In genomic region chr1:51247499-51247898, GRCh38 we compare ENCODE assay signal across 25 cellular contexts.
"Had no signal": no experiment of that assay in that cellular context is flagged by ENCODE, and none has a peak within 500 bp of the region (broad histone marks: within the 10 kb centered on the region; RNA-seq: fewer than 3 reads in every experiment).

No MANE protein-coding gene starts in this region.

- H3K9me3 ChIP-seq: gastrocnemius medialis, pancreas, spleen, thoracic aorta, upper lobe of left lung, vagina had no signal

- H3K27ac ChIP-seq: brain microvascular endothelial cell, gastrocnemius medialis, pancreas, spleen, thoracic aorta, upper lobe of left lung, vagina had no signal

- H3K4me3 ChIP-seq: gastrocnemius medialis, pancreas, spleen, thoracic aorta, upper lobe of left lung, vagina had no signal

- H3K36me3 ChIP-seq: brain microvascular endothelial cell, gastrocnemius medialis, pancreas, thoracic aorta, upper lobe of left lung, vagina had no signal

- DNase-seq: activated B cell treated with CpG ODN at 0.5 μM for 24 hours; activated CD4-positive, alpha-beta T cell treated with anti-CD3 and anti-CD28 coated beads for 36 hours; activated effector memory CD4-positive, alpha-beta T cell treated with anti-CD3 and anti-CD28 coated beads, Interleukin-2, amount 50 U/mL, for 16 hours; activated naive CD4-positive, alpha-beta T cell treated with anti-CD3 and anti-CD28 coated beads, Interleukin-2, amount 10 ng/mL, durations not matched to agents 7 days and 5 days; activated naive CD8-positive, alpha-beta T cell treated with anti-CD3 and anti-CD28 coated beads, Interleukin-2, amount 10 ng/mL, durations not matched to agents 7 days and 5 days; activated T-cell treated with anti-CD3 and anti-CD28 coated beads for 4 hours; brain microvascular endothelial cell; cortex of kidney; effector memory CD8-positive, alpha-beta T cell; erythroblast; gastrocnemius medialis; glutamatergic neuron; islet precursor cell; left ventricle myocardium superior; naive thymus-derived CD4-positive, alpha-beta T cell; pancreas; spleen; stimulated activated naive CD4-positive, alpha-beta T cell treated with Interleukin-2 at 50 U/mL for 16 hours had no signal

- H3K27me3 ChIP-seq: brain microvascular endothelial cell, gastrocnemius medialis, pancreas, spleen, upper lobe of left lung, vagina had no signal

- ATAC-seq: effector memory CD8-positive, alpha-beta T cell; gastrocnemius medialis; left ventricle myocardium superior; naive thymus-derived CD4-positive, alpha-beta T cell; right cardiac atrium had no signal

- H3K4me3 Mint-ChIP-seq: activated B cell treated with CpG ODN at 0.5 μM for 24 hours; activated CD4-positive, alpha-beta T cell treated with anti-CD3 and anti-CD28 coated beads for 36 hours; activated naive CD4-positive, alpha-beta T cell treated with anti-CD3 and anti-CD28 coated beads, Interleukin-2, amount 10 ng/mL, durations not matched to agents 7 days and 5 days; activated naive CD8-positive, alpha-beta T cell treated with anti-CD3 and anti-CD28 coated beads, Interleukin-2, amount 10 ng/mL, durations not matched to agents 7 days and 5 days; activated T-helper 1 cell treated with anti-CD3 and anti-CD28 coated beads, Interleukin-12 subunit alpha, Interleukin-12 subunit beta, Interleukin-2, Interleukin-4 antibody, amounts not matched to agents 30 ng/mL and 10 ng/mL and 1 ng/mL, durations not matched to agents 14 hours and 24 hours and 36 hours; effector memory CD8-positive, alpha-beta T cell; mesothelial cell of epicardium; T-helper 1 cell treated with Interleukin-12 subunit alpha and Interleukin-12 subunit beta and Interleukin-4 antibody, amounts not matched to agents 30 μg/mL and 1 μg/mL, for 36 hours had no signal

- H3K9me3 Mint-ChIP-seq: activated B cell treated with CpG ODN at 0.5 μM for 24 hours; activated naive CD4-positive, alpha-beta T cell treated with anti-CD3 and anti-CD28 coated beads, Interleukin-2, amount 10 ng/mL, durations not matched to agents 7 days and 5 days; activated naive CD8-positive, alpha-beta T cell treated with anti-CD3 and anti-CD28 coated beads, Interleukin-2, amount 10 ng/mL, durations not matched to agents 7 days and 5 days; activated T-helper 1 cell treated with anti-CD3 and anti-CD28 coated beads, Interleukin-12 subunit alpha, Interleukin-12 subunit beta, Interleukin-2, Interleukin-4 antibody, amounts not matched to agents 30 ng/mL and 10 ng/mL and 1 ng/mL, durations not matched to agents 14 hours and 24 hours and 36 hours; effector memory CD8-positive, alpha-beta T cell; naive thymus-derived CD4-positive, alpha-beta T cell; T-helper 1 cell treated with Interleukin-12 subunit alpha and Interleukin-12 subunit beta and Interleukin-4 antibody, amounts not matched to agents 30 μg/mL and 1 μg/mL, for 36 hours had no signal

- H3K27ac Mint-ChIP-seq: activated B cell treated with CpG ODN at 0.5 μM for 24 hours; activated CD4-positive, alpha-beta T cell treated with anti-CD3 and anti-CD28 coated beads for 36 hours; activated naive CD4-positive, alpha-beta T cell treated with anti-CD3 and anti-CD28 coated beads, Interleukin-2, amount 10 ng/mL, durations not matched to agents 7 days and 5 days; activated T-helper 1 cell treated with anti-CD3 and anti-CD28 coated beads, Interleukin-12 subunit alpha, Interleukin-12 subunit beta, Interleukin-2, Interleukin-4 antibody, amounts not matched to agents 30 ng/mL and 10 ng/mL and 1 ng/mL, durations not matched to agents 14 hours and 24 hours and 36 hours; effector memory CD8-positive, alpha-beta T cell; T-helper 1 cell treated with Interleukin-12 subunit alpha and Interleukin-12 subunit beta and Interleukin-4 antibody, amounts not matched to agents 30 μg/mL and 1 μg/mL, for 36 hours had no signal

- H3K27me3 Mint-ChIP-seq: activated B cell treated with CpG ODN at 0.5 μM for 24 hours; activated CD4-positive, alpha-beta T cell treated with anti-CD3 and anti-CD28 coated beads for 36 hours; activated naive CD4-positive, alpha-beta T cell treated with anti-CD3 and anti-CD28 coated beads, Interleukin-2, amount 10 ng/mL, durations not matched to agents 7 days and 5 days; activated naive CD8-positive, alpha-beta T cell treated with anti-CD3 and anti-CD28 coated beads, Interleukin-2, amount 10 ng/mL, durations not matched to agents 7 days and 5 days; effector memory CD8-positive, alpha-beta T cell; naive thymus-derived CD4-positive, alpha-beta T cell had no signal
